1 cellular context compared by ENCODE assay signal in the genomic region with DNA sequence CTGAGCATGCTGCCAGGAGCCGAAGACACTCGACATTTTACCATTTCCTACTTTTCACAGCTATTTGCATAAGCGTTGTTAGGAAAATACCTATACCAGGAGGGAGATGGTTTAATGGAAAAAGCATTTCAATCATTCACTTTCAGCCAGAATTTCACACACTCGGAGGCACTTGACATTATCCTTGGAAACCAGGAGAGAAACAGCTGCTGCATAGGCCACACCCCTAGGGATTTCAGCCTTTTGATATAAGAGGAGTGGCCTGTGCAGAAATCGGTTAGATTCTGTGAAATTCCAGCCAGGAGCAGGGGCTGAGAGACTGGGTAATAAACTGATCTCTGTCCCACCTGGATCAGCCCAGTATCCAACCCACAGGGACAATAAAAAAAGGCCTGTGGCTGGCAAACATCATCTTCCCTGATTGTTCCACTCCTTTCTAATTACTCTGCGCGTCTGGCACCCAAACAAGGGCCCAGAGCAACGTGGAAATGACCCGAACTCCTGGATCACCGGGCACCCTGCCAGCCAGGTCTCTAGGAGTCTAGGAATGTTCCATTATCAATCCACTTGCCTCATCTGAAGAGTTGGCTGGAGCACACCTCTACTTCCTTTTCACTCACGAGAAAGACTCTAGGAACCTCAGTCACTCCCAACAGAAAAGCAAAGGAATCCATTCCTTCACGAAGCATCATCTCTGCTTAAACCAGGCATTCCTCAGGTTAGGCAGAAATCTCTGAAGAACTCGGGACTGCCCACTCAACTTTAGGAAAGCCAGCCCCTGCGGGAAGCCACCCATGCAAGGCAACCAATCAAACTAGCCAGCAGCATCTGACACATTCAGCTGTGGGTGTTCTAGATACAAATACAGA.
TF ChIP-seq lines count a peak whose summit lies in the region.

No MANE protein-coding gene starts in this region.

TF ChIP-seq in GM23338, 12 proteins besides CTCF, POLR2A, EP300 and RAD21 (continued from another document):
- TF ChIP-seq, protein P1, sequence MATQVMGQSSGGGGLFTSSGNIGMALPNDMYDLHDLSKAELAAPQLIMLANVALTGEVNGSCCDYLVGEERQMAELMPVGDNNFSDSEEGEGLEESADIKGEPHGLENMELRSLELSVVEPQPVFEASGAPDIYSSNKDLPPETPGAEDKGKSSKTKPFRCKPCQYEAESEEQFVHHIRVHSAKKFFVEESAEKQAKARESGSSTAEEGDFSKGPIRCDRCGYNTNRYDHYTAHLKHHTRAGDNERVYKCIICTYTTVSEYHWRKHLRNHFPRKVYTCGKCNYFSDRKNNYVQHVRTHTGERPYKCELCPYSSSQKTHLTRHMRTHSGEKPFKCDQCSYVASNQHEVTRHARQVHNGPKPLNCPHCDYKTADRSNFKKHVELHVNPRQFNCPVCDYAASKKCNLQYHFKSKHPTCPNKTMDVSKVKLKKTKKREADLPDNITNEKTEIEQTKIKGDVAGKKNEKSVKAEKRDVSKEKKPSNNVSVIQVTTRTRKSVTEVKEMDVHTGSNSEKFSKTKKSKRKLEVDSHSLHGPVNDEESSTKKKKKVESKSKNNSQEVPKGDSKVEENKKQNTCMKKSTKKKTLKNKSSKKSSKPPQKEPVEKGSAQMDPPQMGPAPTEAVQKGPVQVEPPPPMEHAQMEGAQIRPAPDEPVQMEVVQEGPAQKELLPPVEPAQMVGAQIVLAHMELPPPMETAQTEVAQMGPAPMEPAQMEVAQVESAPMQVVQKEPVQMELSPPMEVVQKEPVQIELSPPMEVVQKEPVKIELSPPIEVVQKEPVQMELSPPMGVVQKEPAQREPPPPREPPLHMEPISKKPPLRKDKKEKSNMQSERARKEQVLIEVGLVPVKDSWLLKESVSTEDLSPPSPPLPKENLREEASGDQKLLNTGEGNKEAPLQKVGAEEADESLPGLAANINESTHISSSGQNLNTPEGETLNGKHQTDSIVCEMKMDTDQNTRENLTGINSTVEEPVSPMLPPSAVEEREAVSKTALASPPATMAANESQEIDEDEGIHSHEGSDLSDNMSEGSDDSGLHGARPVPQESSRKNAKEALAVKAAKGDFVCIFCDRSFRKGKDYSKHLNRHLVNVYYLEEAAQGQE (IDR thresholded peaks at IDR 0.05; ENCODE audit: unreplicated experiment) = no peak
- TF ChIP-seq CREB1 (CRISPR knock-in tag; IDR thresholded peaks at IDR 0.05; ENCODE audit: low read depth) (no peak), NANOG (IDR thresholded peaks at IDR 0.05; ENCODE audit: borderline replicate concordance) (no peak), JUNB (IDR thresholded peaks at IDR 0.05; ENCODE audit: unreplicated experiment) (no peak), EZH2 (IDR thresholded peaks at IDR 0.05; ENCODE audit: low read depth, unreplicated experiment) (no peak), ZNF114 (CRISPR knock-in tag; IDR thresholded peaks at IDR 0.05) (no peak), POLR2AphosphoS5 (IDR thresholded peaks at IDR 0.05; ENCODE audit: low read depth) (no peak), STAT1 (IDR thresholded peaks at IDR 0.05; ENCODE audit: unreplicated experiment) (no peak), EZH2phosphoT487 (IDR thresholded peaks at IDR 0.05; ENCODE audit: unreplicated experiment) (no peak)
- TF ChIP-seq, protein P2, sequence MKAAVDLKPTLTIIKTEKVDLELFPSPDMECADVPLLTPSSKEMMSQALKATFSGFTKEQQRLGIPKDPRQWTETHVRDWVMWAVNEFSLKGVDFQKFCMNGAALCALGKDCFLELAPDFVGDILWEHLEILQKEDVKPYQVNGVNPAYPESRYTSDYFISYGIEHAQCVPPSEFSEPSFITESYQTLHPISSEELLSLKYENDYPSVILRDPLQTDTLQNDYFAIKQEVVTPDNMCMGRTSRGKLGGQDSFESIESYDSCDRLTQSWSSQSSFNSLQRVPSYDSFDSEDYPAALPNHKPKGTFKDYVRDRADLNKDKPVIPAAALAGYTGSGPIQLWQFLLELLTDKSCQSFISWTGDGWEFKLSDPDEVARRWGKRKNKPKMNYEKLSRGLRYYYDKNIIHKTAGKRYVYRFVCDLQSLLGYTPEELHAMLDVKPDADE (IDR thresholded peaks at IDR 0.05) = no peak
- TF ChIP-seq, protein P3, sequence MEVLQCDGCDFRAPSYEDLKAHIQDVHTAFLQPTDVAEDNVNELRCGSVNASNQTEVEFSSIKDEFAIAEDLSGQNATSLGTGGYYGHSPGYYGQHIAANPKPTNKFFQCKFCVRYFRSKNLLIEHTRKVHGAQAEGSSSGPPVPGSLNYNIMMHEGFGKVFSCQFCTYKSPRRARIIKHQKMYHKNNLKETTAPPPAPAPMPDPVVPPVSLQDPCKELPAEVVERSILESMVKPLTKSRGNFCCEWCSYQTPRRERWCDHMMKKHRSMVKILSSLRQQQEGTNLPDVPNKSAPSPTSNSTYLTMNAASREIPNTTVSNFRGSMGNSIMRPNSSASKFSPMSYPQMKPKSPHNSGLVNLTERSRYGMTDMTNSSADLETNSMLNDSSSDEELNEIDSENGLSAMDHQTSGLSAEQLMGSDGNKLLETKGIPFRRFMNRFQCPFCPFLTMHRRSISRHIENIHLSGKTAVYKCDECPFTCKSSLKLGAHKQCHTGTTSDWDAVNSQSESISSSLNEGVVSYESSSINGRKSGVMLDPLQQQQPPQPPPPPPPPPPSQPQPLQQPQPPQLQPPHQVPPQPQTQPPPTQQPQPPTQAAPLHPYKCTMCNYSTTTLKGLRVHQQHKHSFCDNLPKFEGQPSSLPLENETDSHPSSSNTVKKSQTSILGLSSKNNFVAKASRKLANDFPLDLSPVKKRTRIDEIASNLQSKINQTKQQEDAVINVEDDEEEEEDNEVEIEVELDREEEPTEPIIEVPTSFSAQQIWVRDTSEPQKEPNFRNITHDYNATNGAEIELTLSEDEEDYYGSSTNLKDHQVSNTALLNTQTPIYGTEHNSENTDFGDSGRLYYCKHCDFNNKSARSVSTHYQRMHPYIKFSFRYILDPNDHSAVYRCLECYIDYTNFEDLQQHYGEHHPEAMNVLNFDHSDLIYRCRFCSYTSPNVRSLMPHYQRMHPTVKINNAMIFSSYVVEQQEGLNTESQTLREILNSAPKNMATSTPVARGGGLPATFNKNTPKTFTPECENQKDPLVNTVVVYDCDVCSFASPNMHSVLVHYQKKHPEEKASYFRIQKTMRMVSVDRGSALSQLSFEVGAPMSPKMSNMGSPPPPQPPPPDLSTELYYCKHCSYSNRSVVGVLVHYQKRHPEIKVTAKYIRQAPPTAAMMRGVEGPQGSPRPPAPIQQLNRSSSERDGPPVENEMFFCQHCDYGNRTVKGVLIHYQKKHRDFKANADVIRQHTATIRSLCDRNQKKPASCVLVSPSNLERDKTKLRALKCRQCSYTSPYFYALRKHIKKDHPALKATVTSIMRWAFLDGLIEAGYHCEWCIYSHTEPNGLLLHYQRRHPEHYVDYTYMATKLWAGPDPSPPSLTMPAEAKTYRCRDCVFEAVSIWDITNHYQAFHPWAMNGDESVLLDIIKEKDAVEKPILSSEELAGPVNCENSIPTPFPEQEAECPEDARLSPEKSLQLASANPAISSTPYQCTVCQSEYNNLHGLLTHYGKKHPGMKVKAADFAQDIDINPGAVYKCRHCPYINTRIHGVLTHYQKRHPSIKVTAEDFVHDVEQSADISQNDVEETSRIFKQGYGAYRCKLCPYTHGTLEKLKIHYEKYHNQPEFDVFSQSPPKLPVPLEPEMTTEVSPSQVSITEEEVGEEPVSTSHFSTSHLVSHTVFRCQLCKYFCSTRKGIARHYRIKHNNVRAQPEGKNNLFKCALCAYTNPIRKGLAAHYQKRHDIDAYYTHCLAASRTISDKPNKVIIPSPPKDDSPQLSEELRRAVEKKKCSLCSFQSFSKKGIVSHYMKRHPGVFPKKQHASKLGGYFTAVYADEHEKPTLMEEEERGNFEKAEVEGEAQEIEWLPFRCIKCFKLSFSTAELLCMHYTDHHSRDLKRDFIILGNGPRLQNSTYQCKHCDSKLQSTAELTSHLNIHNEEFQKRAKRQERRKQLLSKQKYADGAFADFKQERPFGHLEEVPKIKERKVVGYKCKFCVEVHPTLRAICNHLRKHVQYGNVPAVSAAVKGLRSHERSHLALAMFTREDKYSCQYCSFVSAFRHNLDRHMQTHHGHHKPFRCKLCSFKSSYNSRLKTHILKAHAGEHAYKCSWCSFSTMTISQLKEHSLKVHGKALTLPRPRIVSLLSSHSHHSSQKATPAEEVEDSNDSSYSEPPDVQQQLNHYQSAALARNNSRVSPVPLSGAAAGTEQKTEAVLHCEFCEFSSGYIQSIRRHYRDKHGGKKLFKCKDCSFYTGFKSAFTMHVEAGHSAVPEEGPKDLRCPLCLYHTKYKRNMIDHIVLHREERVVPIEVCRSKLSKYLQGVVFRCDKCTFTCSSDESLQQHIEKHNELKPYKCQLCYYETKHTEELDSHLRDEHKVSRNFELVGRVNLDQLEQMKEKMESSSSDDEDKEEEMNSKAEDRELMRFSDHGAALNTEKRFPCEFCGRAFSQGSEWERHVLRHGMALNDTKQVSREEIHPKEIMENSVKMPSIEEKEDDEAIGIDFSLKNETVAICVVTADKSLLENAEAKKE (CRISPR knock-in tag; IDR thresholded peaks at IDR 0.05) = no peak
